In genomic region chr2:46914578-46915230, GRCh38 we compare ENCODE assay signal across 8 cellular contexts. TPM values are rescaled to one million over a fixed set of nuclear protein-coding genes. Genes with fewer than 3 reads are reported as not detected.
DNase-seq lines count a peak whose midpoint lies in the region; ATAC-seq, FAIRE-seq and TF ChIP-seq lines count a peak whose summit lies in the region.

No MANE protein-coding gene starts in this region.

- intact Hi-C loops in pancreas (cut with DNase I), result loop anchor here in 1 of 3 donors (10.0 kb wide), 1 partner anchor 410 kb away; no protein-coding TSS in a partner anchor

- ATAC-seq in RWPE2 (ENCODE audit: low read depth) (no peak; the same call in 2 of the 3 replicates), pancreas (peak in 1 of 4 donors; percentile 1), GM18520 (IDR thresholded peaks at IDR 0.05; ENCODE audit: unreplicated experiment) (no peak), GM21447 (IDR thresholded peaks at IDR 0.05; ENCODE audit: unreplicated experiment) (no peak)

- H3K4me1 ChIP-seq in RWPE2 (ENCODE audit: insufficient read depth, poor library complexity, severe bottlenecking) (peaks cover 28% of the 10 kb centered on the region), pancreas (peaks cover 0 to 23% (median 18%) of the 10 kb centered on the region in 3 donors)

- WGBS in pancreas, 2 donors, result 12 to 16% methylated on average over 11 of the region's 11 CpGs

- H3K9me3 ChIP-seq in RWPE2 (ENCODE audit: severe bottlenecking), result no peaks in the 10 kb centered on the region
- H3K9me3 ChIP-seq in pancreas, result no peaks in the 10 kb centered on the region

- H3K27me3 ChIP-seq in RWPE2 (ENCODE audit: insufficient read depth, poor library complexity, severe bottlenecking) (no peaks in the 10 kb centered on the region), pancreas (no peaks in the 10 kb centered on the region)

- H3K36me3 ChIP-seq in RWPE2 (ENCODE audit: low read depth) (peaks cover 41% of the 10 kb centered on the region), pancreas (peaks cover 0 to 8% (median 2%) of the 10 kb centered on the region in 3 donors)

- H3K27ac ChIP-seq in RWPE2 (ENCODE audit: poor library complexity, severe bottlenecking), result peak overlapping the region; percentile 81
- peak overlapping the region; percentile 97 to 98 (median 98) for H3K27ac ChIP-seq in pancreas

- TF ChIP-seq CTCF in RWPE2 (IDR thresholded peaks at IDR 0.05; ENCODE audit: poor library complexity, severe bottlenecking) (no peak), epithelial cell of proximal tubule (conservative IDR thresholded peaks at IDR 0.05; ENCODE audit: low read depth, low read length) (no peak), pancreas (IDR thresholded peaks at IDR 0.05) (no peak)

- no peak for FAIRE-seq in pancreas (lab: Jason Lieb, UNC)

- DNase-seq in G401 (ENCODE audit: low spot score), result peak; percentile 38
- DNase-seq in RWPE2 (ENCODE audit: low spot score), result no peak
- DNase-seq in epithelial cell of proximal tubule (ENCODE audit: low read depth), result no peak
- DNase-seq in pancreas, result no peak
- no peak for DNase-seq in activated effector memory CD4-positive, alpha-beta T cell treated with anti-CD3 and anti-CD28 coated beads, Interleukin-2, amount 50 U/mL, for 16 hours
- no peak for DNase-seq in OCI-M2 (lab: John Stamatoyannopoulos, UW; ENCODE audit: unreplicated experiment)

- H3K4me3 ChIP-seq in RWPE2 (ENCODE audit: severe bottlenecking), result peak overlapping the region; percentile 78
- peak overlapping the region; percentile 99 for H3K4me3 ChIP-seq in epithelial cell of proximal tubule (ENCODE audit: low read depth, low read length)
- peak overlapping the region; percentile 89 to 100 (median 96) for H3K4me3 ChIP-seq in pancreas

- in situ Hi-C loops in G401 (cut with HindIII; ENCODE audit: low sequenced_read_pairs), result no loop called here

RNA-seq across cellular contexts. Expression of gene MCFD2, which starts 0.9 kb away (rescaled TPM):
- 100 and 127 TPM in 2 replicates for total RNA-seq in G401 (2014; rRNA removed; shearing (Covaris generic))
- total RNA-seq in epithelial cell of proximal tubule (36.3 and 72.4 TPM in 2 replicates), pancreas (100 to 1,000 TPM in 4 of 6 donors, 10 to 100 TPM in 2; 82.3 to 180 (median 107) TPM)
- polyA plus RNA-seq in pancreas, result 10 to 100 TPM; 20.1 to 31.4 TPM

RNA-seq across cellular contexts. Expression of gene TTC7A, which starts 26.3 kb away (rescaled TPM):
- total RNA-seq in G401 (2014; rRNA removed; shearing (Covaris generic)), result 20.4 and 25.4 TPM in 2 replicates
- total RNA-seq in epithelial cell of proximal tubule, result 15.7 and 24.6 TPM in 2 replicates
- 10 to 100 TPM; 14.4 to 23.7 (median 21.2) TPM for total RNA-seq in pancreas
- polyA plus RNA-seq in pancreas, result 10 to 100 TPM; 10.4 to 21.6 TPM
